Comparison of ENCODE assay signal across 1 cellular context in the genomic region with DNA sequence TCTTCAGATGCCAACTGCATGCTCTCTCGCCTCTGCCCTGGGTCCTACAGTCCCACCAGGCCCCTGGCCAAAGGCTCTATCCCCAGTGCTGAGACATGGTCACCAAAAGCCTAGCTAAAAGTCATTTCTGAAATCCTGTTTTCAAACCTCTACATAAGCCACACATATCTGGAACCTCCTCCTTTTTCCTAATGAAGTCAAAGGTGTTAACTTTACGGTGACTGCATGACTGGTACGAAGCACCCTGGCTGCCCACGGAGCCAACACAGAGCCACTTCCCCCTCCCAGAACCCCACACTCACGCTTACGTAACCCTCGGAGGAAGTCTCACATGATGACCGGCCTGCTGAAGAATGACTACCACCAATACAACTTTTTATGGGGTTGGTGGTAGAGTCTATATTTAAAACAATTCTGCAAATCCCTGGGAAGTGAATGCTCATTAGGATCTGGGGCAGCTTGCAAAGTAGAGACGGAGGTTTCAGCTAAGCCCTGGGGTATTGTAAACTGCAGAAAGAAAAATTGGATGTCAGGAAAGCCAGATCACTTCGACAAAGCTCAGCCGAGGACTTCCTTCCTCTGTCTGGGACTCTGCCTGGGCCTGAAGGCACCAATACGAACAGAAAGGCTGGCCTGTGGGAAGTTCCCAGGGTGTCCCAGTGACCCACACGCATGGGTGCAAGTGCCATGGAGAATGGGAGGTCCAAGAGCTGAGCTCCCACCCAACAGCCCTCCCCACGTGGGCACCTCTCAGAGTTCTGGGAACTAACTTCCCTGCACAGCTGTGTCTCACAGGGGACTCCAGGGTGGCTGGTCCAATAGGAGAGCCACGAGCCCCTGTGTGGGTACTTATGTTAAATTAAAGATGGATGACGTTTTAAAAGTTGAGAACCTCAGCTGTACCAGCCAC.
TF ChIP-seq lines count a peak whose summit lies in the region.

No MANE protein-coding gene starts in this region.

TF ChIP-seq in K562, 482 proteins besides CTCF, POLR2A, EP300 and RAD21:
- TF ChIP-seq, protein P1, sequence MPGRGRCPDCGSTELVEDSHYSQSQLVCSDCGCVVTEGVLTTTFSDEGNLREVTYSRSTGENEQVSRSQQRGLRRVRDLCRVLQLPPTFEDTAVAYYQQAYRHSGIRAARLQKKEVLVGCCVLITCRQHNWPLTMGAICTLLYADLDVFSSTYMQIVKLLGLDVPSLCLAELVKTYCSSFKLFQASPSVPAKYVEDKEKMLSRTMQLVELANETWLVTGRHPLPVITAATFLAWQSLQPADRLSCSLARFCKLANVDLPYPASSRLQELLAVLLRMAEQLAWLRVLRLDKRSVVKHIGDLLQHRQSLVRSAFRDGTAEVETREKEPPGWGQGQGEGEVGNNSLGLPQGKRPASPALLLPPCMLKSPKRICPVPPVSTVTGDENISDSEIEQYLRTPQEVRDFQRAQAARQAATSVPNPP (IDR thresholded peaks at IDR 0.05; ENCODE audit: borderline replicate concordance, insufficient read depth, insufficient read length) = no peak
- TF ChIP-seq U2AF1 (optimal IDR thresholded peaks at IDR 0.05; ENCODE audit: low read depth, low read length) (no peak), CREM (IDR thresholded peaks at IDR 0.05; ENCODE audit: low read depth) (no peak), ZNF584 (CRISPR knock-in tag; IDR thresholded peaks at IDR 0.05; ENCODE audit: low read depth) (no peak), ZEB2 (IDR thresholded peaks at IDR 0.05) (no peak), ZNF134 (CRISPR knock-in tag; conservative IDR thresholded peaks at IDR 0.05) (no peak), ZNF699 (CRISPR knock-in tag; IDR thresholded peaks at IDR 0.05; ENCODE audit: insufficient replicate concordance) (no peak), STAG1 (CRISPR knock-in tag; IDR thresholded peaks at IDR 0.05; ENCODE audit: borderline replicate concordance) (no peak), NR2C1 (IDR thresholded peaks at IDR 0.05) (no peak), NR2C1 (tag; IDR thresholded peaks at IDR 0.05) (no peak), ARID4B (CRISPR knock-in tag; IDR thresholded peaks at IDR 0.05) (no peak), JUN (IDR thresholded peaks at IDR 0.05; ENCODE audit: borderline replicate concordance, low read depth, low read length) (no peak), JUN (CRISPR knock-in tag; IDR thresholded peaks at IDR 0.05; ENCODE audit: borderline replicate concordance) (no peak)
- TF ChIP-seq, protein P2, sequence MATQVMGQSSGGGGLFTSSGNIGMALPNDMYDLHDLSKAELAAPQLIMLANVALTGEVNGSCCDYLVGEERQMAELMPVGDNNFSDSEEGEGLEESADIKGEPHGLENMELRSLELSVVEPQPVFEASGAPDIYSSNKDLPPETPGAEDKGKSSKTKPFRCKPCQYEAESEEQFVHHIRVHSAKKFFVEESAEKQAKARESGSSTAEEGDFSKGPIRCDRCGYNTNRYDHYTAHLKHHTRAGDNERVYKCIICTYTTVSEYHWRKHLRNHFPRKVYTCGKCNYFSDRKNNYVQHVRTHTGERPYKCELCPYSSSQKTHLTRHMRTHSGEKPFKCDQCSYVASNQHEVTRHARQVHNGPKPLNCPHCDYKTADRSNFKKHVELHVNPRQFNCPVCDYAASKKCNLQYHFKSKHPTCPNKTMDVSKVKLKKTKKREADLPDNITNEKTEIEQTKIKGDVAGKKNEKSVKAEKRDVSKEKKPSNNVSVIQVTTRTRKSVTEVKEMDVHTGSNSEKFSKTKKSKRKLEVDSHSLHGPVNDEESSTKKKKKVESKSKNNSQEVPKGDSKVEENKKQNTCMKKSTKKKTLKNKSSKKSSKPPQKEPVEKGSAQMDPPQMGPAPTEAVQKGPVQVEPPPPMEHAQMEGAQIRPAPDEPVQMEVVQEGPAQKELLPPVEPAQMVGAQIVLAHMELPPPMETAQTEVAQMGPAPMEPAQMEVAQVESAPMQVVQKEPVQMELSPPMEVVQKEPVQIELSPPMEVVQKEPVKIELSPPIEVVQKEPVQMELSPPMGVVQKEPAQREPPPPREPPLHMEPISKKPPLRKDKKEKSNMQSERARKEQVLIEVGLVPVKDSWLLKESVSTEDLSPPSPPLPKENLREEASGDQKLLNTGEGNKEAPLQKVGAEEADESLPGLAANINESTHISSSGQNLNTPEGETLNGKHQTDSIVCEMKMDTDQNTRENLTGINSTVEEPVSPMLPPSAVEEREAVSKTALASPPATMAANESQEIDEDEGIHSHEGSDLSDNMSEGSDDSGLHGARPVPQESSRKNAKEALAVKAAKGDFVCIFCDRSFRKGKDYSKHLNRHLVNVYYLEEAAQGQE (CRISPR knock-in tag; IDR thresholded peaks at IDR 0.05; ENCODE audit: low read depth) = no peak
- TF ChIP-seq, protein P3, sequence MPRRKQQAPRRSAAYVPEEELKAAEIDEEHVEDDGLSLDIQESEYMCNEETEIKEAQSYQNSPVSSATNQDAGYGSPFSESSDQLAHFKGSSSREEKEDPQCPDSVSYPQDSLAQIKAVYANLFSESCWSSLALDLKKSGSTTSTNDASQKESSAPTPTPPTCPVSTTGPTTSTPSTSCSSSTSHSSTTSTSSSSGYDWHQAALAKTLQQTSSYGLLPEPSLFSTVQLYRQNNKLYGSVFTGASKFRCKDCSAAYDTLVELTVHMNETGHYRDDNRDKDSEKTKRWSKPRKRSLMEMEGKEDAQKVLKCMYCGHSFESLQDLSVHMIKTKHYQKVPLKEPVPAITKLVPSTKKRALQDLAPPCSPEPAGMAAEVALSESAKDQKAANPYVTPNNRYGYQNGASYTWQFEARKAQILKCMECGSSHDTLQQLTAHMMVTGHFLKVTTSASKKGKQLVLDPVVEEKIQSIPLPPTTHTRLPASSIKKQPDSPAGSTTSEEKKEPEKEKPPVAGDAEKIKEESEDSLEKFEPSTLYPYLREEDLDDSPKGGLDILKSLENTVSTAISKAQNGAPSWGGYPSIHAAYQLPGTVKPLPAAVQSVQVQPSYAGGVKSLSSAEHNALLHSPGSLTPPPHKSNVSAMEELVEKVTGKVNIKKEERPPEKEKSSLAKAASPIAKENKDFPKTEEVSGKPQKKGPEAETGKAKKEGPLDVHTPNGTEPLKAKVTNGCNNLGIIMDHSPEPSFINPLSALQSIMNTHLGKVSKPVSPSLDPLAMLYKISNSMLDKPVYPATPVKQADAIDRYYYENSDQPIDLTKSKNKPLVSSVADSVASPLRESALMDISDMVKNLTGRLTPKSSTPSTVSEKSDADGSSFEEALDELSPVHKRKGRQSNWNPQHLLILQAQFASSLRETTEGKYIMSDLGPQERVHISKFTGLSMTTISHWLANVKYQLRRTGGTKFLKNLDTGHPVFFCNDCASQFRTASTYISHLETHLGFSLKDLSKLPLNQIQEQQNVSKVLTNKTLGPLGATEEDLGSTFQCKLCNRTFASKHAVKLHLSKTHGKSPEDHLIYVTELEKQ (CRISPR knock-in tag; IDR thresholded peaks at IDR 0.05) = no peak
